ENCODE assay signal across 35 cellular contexts in the genomic region with DNA sequence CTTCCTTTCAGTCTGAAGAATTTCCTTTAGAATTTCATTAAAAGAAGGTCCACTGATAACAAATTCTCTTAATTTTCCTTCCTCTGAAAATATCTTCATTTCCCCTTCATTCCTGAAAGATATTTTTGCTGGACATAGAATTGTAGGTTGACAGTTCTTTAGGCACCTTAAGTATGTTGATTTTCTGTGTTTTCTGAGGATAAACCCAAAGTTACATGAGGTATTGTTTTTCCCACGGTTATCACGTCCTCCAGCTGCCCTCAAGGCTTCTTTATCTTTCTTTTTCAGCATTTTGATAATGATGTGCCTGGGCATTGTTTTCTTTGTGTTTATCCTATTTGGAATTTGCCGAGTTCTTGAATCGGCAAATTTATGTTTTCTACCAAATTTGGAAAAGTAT.
"Had no signal": no experiment of that assay in that cellular context is flagged by ENCODE, and none has a peak within 500 bp of the region (broad histone marks: within the 10 kb centered on the region; RNA-seq: fewer than 3 reads in every experiment).

No MANE protein-coding gene starts in this region.

- FAIRE-seq: astrocyte, TTC549 had no signal

- H3K36me3 ChIP-seq: adrenal gland, brain microvascular endothelial cell, breast epithelium had no signal

- H3K27me3 Mint-ChIP-seq: activated CD8-positive, alpha-beta T cell treated with anti-CD3 and anti-CD28 coated beads for 36 hours; T-helper 17 cell had no signal

- H3K9me3 ChIP-seq: adrenal gland had no signal

- H3K27me3 ChIP-seq: adrenal gland, body of pancreas, brain microvascular endothelial cell, breast epithelium had no signal

- H3K27ac ChIP-seq: adrenal gland, body of pancreas, brain microvascular endothelial cell, breast epithelium, VCaP had no signal

- H3K4me1 Mint-ChIP-seq: activated B cell treated with CpG ODN at 0.5 μM for 24 hours; activated CD4-positive, alpha-beta T cell treated with anti-CD3 and anti-CD28 coated beads, Interleukin-2, amount 10 ng/mL, durations not matched to agents 24 days and 14 days; activated naive CD8-positive, alpha-beta T cell treated with anti-CD3 and anti-CD28 coated beads for 36 hours; activated T-helper 17 cell treated with anti-CD3 and anti-CD28 coated beads, Interleukin-2, amount 50 U/mL, for 72 hours; central memory CD8-positive, alpha-beta T cell; T-cell; T-helper 17 cell had no signal

- H3K27ac Mint-ChIP-seq: activated B cell treated with CpG ODN at 0.5 μM for 24 hours; activated CD4-positive, alpha-beta memory T cell treated with anti-CD3 and anti-CD28 coated beads for 36 hours; activated CD4-positive, alpha-beta T cell treated with anti-CD3 and anti-CD28 coated beads, Interleukin-2, amount 10 ng/mL, durations not matched to agents 24 days and 14 days; activated CD8-positive, alpha-beta T cell treated with anti-CD3 and anti-CD28 coated beads for 36 hours; activated naive CD4-positive, alpha-beta T cell treated with anti-CD3 and anti-CD28 coated beads for 36 hours; activated naive CD4-positive, alpha-beta T cell treated with anti-CD3 and anti-CD28 coated beads, Interleukin-2, amount 50 U/mL, for 72 hours; activated naive CD8-positive, alpha-beta T cell treated with anti-CD3 and anti-CD28 coated beads for 36 hours; activated T-cell treated with anti-CD3 and anti-CD28 coated beads, Interleukin-2, amount 50 U/mL, for 72 hours; activated T-helper 1 cell treated with anti-CD3 and anti-CD28 coated beads, Interleukin-12 subunit alpha, Interleukin-12 subunit beta, Interleukin-2, Interleukin-4 antibody, amounts not matched to agents 30 ng/mL and 10 ng/mL and 1 ng/mL, durations not matched to agents 14 hours and 24 hours and 36 hours; activated T-helper 17 cell treated with anti-CD3 and anti-CD28 coated beads, Interleukin-2, amount 50 U/mL, for 72 hours; T-cell; T-helper 17 cell had no signal

- H3K36me3 Mint-ChIP-seq: activated naive CD8-positive, alpha-beta T cell treated with anti-CD3 and anti-CD28 coated beads for 36 hours had no signal

- ATAC-seq: activated CD8-positive, alpha-beta T cell treated with anti-CD3 and anti-CD28 coated beads for 36 hours; activated naive CD4-positive, alpha-beta T cell treated with anti-CD3 and anti-CD28 coated beads, Interleukin-2, amount 50 U/mL, for 72 hours; activated T-cell treated with anti-CD3 and anti-CD28 coated beads, Interleukin-2, amount 50 U/mL, for 4 hours; activated T-cell treated with anti-CD3 and anti-CD28 coated beads, Interleukin-2, amount 50 U/mL, for 72 hours; activated T-helper 17 cell treated with anti-CD3 and anti-CD28 coated beads, Interleukin-2, amount 50 U/mL, for 72 hours; body of pancreas; T-cell; T-helper 17 cell had no signal

- H3K4me3 Mint-ChIP-seq: activated B cell treated with CpG ODN at 0.5 μM for 24 hours; activated CD4-positive, alpha-beta memory T cell treated with anti-CD3 and anti-CD28 coated beads for 36 hours; activated CD4-positive, alpha-beta T cell treated with anti-CD3 and anti-CD28 coated beads, Interleukin-2, amount 10 ng/mL, durations not matched to agents 24 days and 14 days; activated CD8-positive, alpha-beta T cell treated with anti-CD3 and anti-CD28 coated beads for 36 hours; activated naive CD4-positive, alpha-beta T cell treated with anti-CD3 and anti-CD28 coated beads for 36 hours; activated naive CD8-positive, alpha-beta T cell treated with anti-CD3 and anti-CD28 coated beads for 36 hours; activated T-cell treated with anti-CD3 and anti-CD28 coated beads, Interleukin-2, amount 50 U/mL, for 4 hours; activated T-cell treated with anti-CD3 and anti-CD28 coated beads, Interleukin-2, amount 50 U/mL, for 72 hours; activated T-helper 1 cell treated with anti-CD3 and anti-CD28 coated beads, Interleukin-12 subunit alpha, Interleukin-12 subunit beta, Interleukin-2, Interleukin-4 antibody, amounts not matched to agents 30 ng/mL and 10 ng/mL and 1 ng/mL, durations not matched to agents 14 hours and 24 hours and 36 hours; activated T-helper 17 cell treated with anti-CD3 and anti-CD28 coated beads, Interleukin-2, amount 50 U/mL, for 72 hours; central memory CD8-positive, alpha-beta T cell; T-cell; T-helper 17 cell had no signal

- H3K4me3 ChIP-seq: adrenal gland, body of pancreas, breast epithelium had no signal

- DNase-seq: activated B cell treated with CpG ODN at 0.5 μM for 24 hours; activated CD4-positive, alpha-beta memory T cell treated with anti-CD3 and anti-CD28 coated beads for 36 hours; activated CD4-positive, alpha-beta T cell treated with anti-CD3 and anti-CD28 coated beads for 4 hours; activated CD4-positive, alpha-beta T cell treated with anti-CD3 and anti-CD28 coated beads, Interleukin-2, amount 10 ng/mL, durations not matched to agents 24 days and 14 days; activated CD4-positive, alpha-beta T cell treated with anti-CD3 and anti-CD28 coated beads, Interleukin-2, amount 50 U/mL, for 1 hour; activated CD4-positive, alpha-beta T cell treated with anti-CD3 and anti-CD28 coated beads, Interleukin-2, amount 50 U/mL, for 4 hours; activated CD4-positive, CD25-positive, alpha-beta regulatory T cell treated with anti-CD3 and anti-CD28 coated beads, Interleukin-2, amount 50 U/mL, for 72 hours; activated CD8-positive, alpha-beta memory T cell treated with anti-CD3 and anti-CD28 coated beads, Interleukin-2, amount 50 U/mL, for 4 hours; activated CD8-positive, alpha-beta T cell treated with anti-CD3 and anti-CD28 coated beads for 36 hours; activated effector memory CD4-positive, alpha-beta T cell treated with anti-CD3 and anti-CD28 coated beads, Interleukin-2, amount 50 U/mL, for 16 hours; activated gamma-delta T cell treated with Interleukin-2 at 50 U/mL for 16 hours; activated naive CD4-positive, alpha-beta T cell; activated naive CD4-positive, alpha-beta T cell treated with anti-CD3 and anti-CD28 coated beads for 36 hours; activated naive CD4-positive, alpha-beta T cell treated with anti-CD3 and anti-CD28 coated beads, Interleukin-2, amount 50 U/mL, for 16 hours; activated naive CD8-positive, alpha-beta T cell treated with anti-CD3 and anti-CD28 coated beads for 36 hours; activated T-cell treated with anti-CD3 and anti-CD28 coated beads for 4 hours; activated T-cell treated with anti-CD3 and anti-CD28 coated beads, Interleukin-2, amount 50 U/mL, for 1 hour; activated T-cell treated with anti-CD3 and anti-CD28 coated beads, Interleukin-2, amount 50 U/mL, for 4 hours; activated T-cell treated with anti-CD3 and anti-CD28 coated beads, Interleukin-2, amount 50 U/mL, for 72 hours; amniotic stem cell; body of pancreas; brain microvascular endothelial cell; caudate nucleus; cerebellar nuclear complex; T-cell; T-helper 17 cell had no signal

- H3K4me1 ChIP-seq: adrenal gland, body of pancreas, breast epithelium had no signal
